32 cellular contexts compared by ENCODE assay signal in genomic region chr4:114509340-114509739, GRCh38.
DNase-seq lines count a peak whose midpoint lies in the region; FAIRE-seq and TF ChIP-seq lines count a peak whose summit lies in the region.
"Had no signal": no experiment of that assay in that cellular context is flagged by ENCODE, and none has a peak within 500 bp of the region (broad histone marks: within the 10 kb centered on the region; RNA-seq: fewer than 3 reads in every experiment).

No MANE protein-coding gene starts in this region.

- no peaks in the 10 kb centered on the region for H3K36me3 ChIP-seq in OCI-LY3 (replicated peaks; ENCODE audit: low read depth, low read length)
- H3K36me3 ChIP-seq in Caco-2 (ENCODE audit: control insufficient read depth, insufficient read depth, low read length), result no peaks in the 10 kb centered on the region
- H3K36me3 ChIP-seq: BLaER1, thoracic aorta, uterus had no signal

- no peak overlapping the region for H3K9ac ChIP-seq in OCI-LY3 (ENCODE audit: low read length)
- H3K9ac ChIP-seq: BLaER1 had no signal

- H3K4me1 Mint-ChIP-seq in Caco-2 (ENCODE audit: low read depth, unreplicated experiment), result peaks cover 8% of the 10 kb centered on the region
- no peaks in the 10 kb centered on the region for H3K4me1 Mint-ChIP-seq in activated CD4-positive, alpha-beta T cell treated with anti-CD3 and anti-CD28 coated beads, Interleukin-2, amount 10 ng/mL, durations not matched to agents 24 days and 14 days
- H3K4me1 Mint-ChIP-seq: activated CD4-positive, alpha-beta memory T cell treated with anti-CD3 and anti-CD28 coated beads, Interleukin-2, amount 10 ng/mL, durations not matched to agents 7 days and 5 days; central memory CD8-positive, alpha-beta T cell; memory B cell had no signal

- no TSS peak for BruUV-seq in Caco-2 (replicated peaks; lab: Mats Ljungman, UMichigan)

- H3K9me3 ChIP-seq in OCI-LY3 (ENCODE audit: insufficient read depth, low read length) (no peaks in the 10 kb centered on the region), Caco-2 (no peaks in the 10 kb centered on the region; the same call in none of the 2 replicates)
- H3K9me3 ChIP-seq: BLaER1, thoracic aorta, uterus had no signal

- POLR2A ChIA-PET in Caco-2 (lab: Charles Lee), result no interaction called here

- no peak overlapping the region for H3K4me2 ChIP-seq in OCI-LY3 (ENCODE audit: low read length)
- H3K4me2 ChIP-seq: BLaER1, smooth muscle cell had no signal

- FAIRE-seq in G401.6 (lab: Jason Lieb, UNC), result peak; percentile 3
- FAIRE-seq: endothelial cell of umbilical vein had no signal

- DNase-seq in epithelial cell of proximal tubule (ENCODE audit: low read depth) (no peak), putamen (ENCODE audit: low spot score) (peak; percentile 26), activated T-cell treated with anti-CD3 and anti-CD28 coated beads for 4 hours (no peak), Caco-2 (no peak)
- DNase-seq in activated CD4-positive, alpha-beta T cell treated with anti-CD3 and anti-CD28 coated beads, Interleukin-2, amount 10 ng/mL, durations not matched to agents 24 days and 14 days, result no peak
- DNase-seq: activated CD4-positive, alpha-beta memory T cell treated with anti-CD3 and anti-CD28 coated beads, Interleukin-2, amount 10 ng/mL, durations not matched to agents 7 days and 5 days; activated CD4-positive, alpha-beta T cell treated with anti-CD3 and anti-CD28 coated beads for 1 hour; activated CD8-positive, alpha-beta memory T cell treated with anti-CD3 and anti-CD28 coated beads, Interleukin-2, amount 50 U/mL, for 4 hours; activated naive CD4-positive, alpha-beta T cell treated with Interleukin-2 at 50 U/mL for 16 hours; DMS79; GDM1; GOT3; hypothalamus; KG1; MM.1S; NCI-H2029; NCI-H2227 treated with DMSO at 0.1 percent for 48 hours; NCI-H526 treated with DMSO at 0.1 percent for 48 hours; SHP77 treated with DMSO at 0.1 percent for 48 hours; stimulated activated CD4-positive, alpha-beta T cell treated with anti-CD3 and anti-CD28 coated beads, Interleukin-1b, Interleukin-23, amount 100 ng/mL, for 48 hours; stimulated activated naive CD8-positive, alpha-beta T cell treated with anti-CD3 and anti-CD28 coated beads, Interleukin-15, Interleukin-2, amounts not matched to agents 100 U/mL and 50 U/mL, for 24 hours; uterus had no signal

- no peak overlapping the region for H2AFZ ChIP-seq in OCI-LY3 (ENCODE audit: low read depth, low read length)

- H3K9me3 Mint-ChIP-seq in Caco-2 (ENCODE audit: unreplicated experiment), result no peaks in the 10 kb centered on the region
- H3K9me3 Mint-ChIP-seq in activated CD4-positive, alpha-beta T cell treated with anti-CD3 and anti-CD28 coated beads, Interleukin-2, amount 10 ng/mL, durations not matched to agents 24 days and 14 days, result no peaks in the 10 kb centered on the region
- H3K9me3 Mint-ChIP-seq: activated CD4-positive, alpha-beta memory T cell treated with anti-CD3 and anti-CD28 coated beads, Interleukin-2, amount 10 ng/mL, durations not matched to agents 7 days and 5 days; activated T-helper 1 cell treated with anti-CD3 and anti-CD28 coated beads, Interleukin-12 subunit alpha, Interleukin-12 subunit beta, Interleukin-2, Interleukin-4 antibody, amounts not matched to agents 30 ng/mL and 10 ng/mL and 1 ng/mL, durations not matched to agents 14 hours and 24 hours and 36 hours; central memory CD8-positive, alpha-beta T cell; memory B cell; T-helper 2 cell treated with Interferon-gamma antibody and Interleukin-4, amounts not matched to agents 5 μg/mL and 100 μg/mL, for 36 hours had no signal

- no peaks in the 10 kb centered on the region for H3K79me2 ChIP-seq in OCI-LY3 (ENCODE audit: low read length)

- H3K4me1 ChIP-seq in OCI-LY3 (ENCODE audit: low read length), result no peaks in the 10 kb centered on the region
- peaks cover 14% of the 10 kb centered on the region for H3K4me1 ChIP-seq in Caco-2
- H3K4me1 ChIP-seq: BLaER1, uterus had no signal

- no peaks in the 10 kb centered on the region for H3K27me3 ChIP-seq in OCI-LY3 (ENCODE audit: low read depth, low read length)
- no peaks in the 10 kb centered on the region for H3K27me3 ChIP-seq in Caco-2 (replicated peaks; ENCODE audit: control insufficient read depth, insufficient read depth, low read length)
- H3K27me3 ChIP-seq: BLaER1, uterus had no signal

- no peaks in the 10 kb centered on the region for H3K27me3 Mint-ChIP-seq in Caco-2 (ENCODE audit: insufficient read depth, unreplicated experiment)
- H3K27me3 Mint-ChIP-seq in activated CD4-positive, alpha-beta T cell treated with anti-CD3 and anti-CD28 coated beads, Interleukin-2, amount 10 ng/mL, durations not matched to agents 24 days and 14 days, result no peaks in the 10 kb centered on the region

- no peak overlapping the region for H3K27ac Mint-ChIP-seq in Caco-2 (ENCODE audit: unreplicated experiment)
- H3K27ac Mint-ChIP-seq in activated CD4-positive, alpha-beta T cell treated with anti-CD3 and anti-CD28 coated beads, Interleukin-2, amount 10 ng/mL, durations not matched to agents 24 days and 14 days, result no peak overlapping the region
- H3K27ac Mint-ChIP-seq: activated CD4-positive, alpha-beta memory T cell treated with anti-CD3 and anti-CD28 coated beads, Interleukin-2, amount 10 ng/mL, durations not matched to agents 7 days and 5 days; activated T-helper 1 cell treated with anti-CD3 and anti-CD28 coated beads, Interleukin-12 subunit alpha, Interleukin-12 subunit beta, Interleukin-2, Interleukin-4 antibody, amounts not matched to agents 30 ng/mL and 10 ng/mL and 1 ng/mL, durations not matched to agents 14 hours and 24 hours and 36 hours; memory B cell; T-helper 2 cell treated with Interferon-gamma antibody and Interleukin-4, amounts not matched to agents 5 μg/mL and 100 μg/mL, for 36 hours had no signal

- CTCF ChIA-PET in Caco-2 (lab: Charles Lee), result interaction anchor here (1.1 kb wide), 1 partner anchor 146 kb away, joined by 3 read pairs; no protein-coding TSS in a partner anchor

- no peaks in the 10 kb centered on the region for H4K20me1 ChIP-seq in OCI-LY3 (ENCODE audit: insufficient read depth, low read length)
- H4K20me1 ChIP-seq: BLaER1 had no signal

- peak; percentile 44 for TF ChIP-seq CTCF in OCI-LY3 (IDR thresholded peaks at IDR 0.05; ENCODE audit: low read depth, low read length)
- peak; percentile 41 for TF ChIP-seq CTCF in epithelial cell of proximal tubule (conservative IDR thresholded peaks at IDR 0.05; ENCODE audit: low read depth, low read length)
- no peak for TF ChIP-seq CTCF in Caco-2 (IDR thresholded peaks at IDR 0.05; ENCODE audit: insufficient read depth in 1 of 2, low read depth in 1 of 2, low read length in 1 of 2, severe bottlenecking in 1 of 2, unreplicated experiment in 1 of 2)

- intact Hi-C loops in Caco-2 (cut with micrococcal nuclease; ENCODE audit: unreplicated experiment), result loop anchor here (2.0 kb wide), 1 partner anchor 149 kb away; no protein-coding TSS in a partner anchor
- intact Hi-C loops in activated CD4-positive, alpha-beta T cell treated with anti-CD3 and anti-CD28 coated beads, Interleukin-2, amount 10 ng/mL, durations not matched to agents 24 days and 14 days (cut with micrococcal nuclease), result no loop called here

- no peak overlapping the region for H3K27ac ChIP-seq in OCI-LY3 (ENCODE audit: low read length)
- H3K27ac ChIP-seq: BLaER1, thoracic aorta, uterus had no signal

- H3K4me3 ChIP-seq in OCI-LY3 (ENCODE audit: low read length) (no peak overlapping the region), epithelial cell of proximal tubule (ENCODE audit: low read depth, low read length) (no peak overlapping the region), Caco-2 (ENCODE audit: low read depth, low read length) (no peak overlapping the region)
- H3K4me3 ChIP-seq: BLaER1, smooth muscle cell, thoracic aorta, uterus had no signal

- H3K36me3 Mint-ChIP-seq in Caco-2 (ENCODE audit: insufficient read depth, unreplicated experiment), result no peaks in the 10 kb centered on the region
- H3K36me3 Mint-ChIP-seq in activated CD4-positive, alpha-beta T cell treated with anti-CD3 and anti-CD28 coated beads, Interleukin-2, amount 10 ng/mL, durations not matched to agents 24 days and 14 days (ENCODE audit: low read depth), result no peaks in the 10 kb centered on the region
- H3K36me3 Mint-ChIP-seq: memory B cell had no signal

- H3K4me3 Mint-ChIP-seq in Caco-2 (ENCODE audit: unreplicated experiment), result no peak overlapping the region
- no peak overlapping the region for H3K4me3 Mint-ChIP-seq in activated CD4-positive, alpha-beta T cell treated with anti-CD3 and anti-CD28 coated beads, Interleukin-2, amount 10 ng/mL, durations not matched to agents 24 days and 14 days
- H3K4me3 Mint-ChIP-seq: activated CD4-positive, alpha-beta memory T cell treated with anti-CD3 and anti-CD28 coated beads, Interleukin-2, amount 10 ng/mL, durations not matched to agents 7 days and 5 days; activated T-helper 1 cell treated with anti-CD3 and anti-CD28 coated beads, Interleukin-12 subunit alpha, Interleukin-12 subunit beta, Interleukin-2, Interleukin-4 antibody, amounts not matched to agents 30 ng/mL and 10 ng/mL and 1 ng/mL, durations not matched to agents 14 hours and 24 hours and 36 hours; central memory CD8-positive, alpha-beta T cell; memory B cell; T-helper 2 cell treated with Interferon-gamma antibody and Interleukin-4, amounts not matched to agents 5 μg/mL and 100 μg/mL, for 36 hours had no signal

Comparison
In these comparisons a context has a peak if more than half of its experiments do, and no peak if none do; other contexts are left out.
1. CTCF ChIP-seq: peak in OCI-LY3 (single experiment) and epithelial cell of proximal tubule (single experiment); none in Caco-2 (0 of 2).